ENCODE assay signal across 1 cellular context in the genomic region with DNA sequence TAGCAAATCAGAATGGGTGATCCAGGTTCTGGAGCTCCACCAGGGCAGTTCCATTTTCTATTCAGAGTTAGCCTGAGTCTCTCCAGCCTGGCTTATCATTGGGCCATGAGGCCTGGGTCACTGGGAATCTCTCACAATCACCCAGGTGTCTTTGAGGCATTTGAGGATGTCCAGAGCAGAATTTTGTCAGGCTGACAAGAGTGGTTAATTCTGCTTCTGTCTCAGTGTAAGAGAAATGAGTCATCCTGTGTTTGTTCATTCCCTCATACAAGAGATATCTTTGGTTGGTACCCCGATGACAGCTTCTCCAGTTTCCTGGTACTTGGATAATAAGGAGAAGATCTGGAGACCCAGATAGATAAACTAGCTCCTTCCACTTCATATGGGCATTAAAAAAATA.
TF ChIP-seq lines count a peak whose summit lies in the region.

No MANE protein-coding gene starts in this region.

TF ChIP-seq in K562, 482 proteins besides CTCF, POLR2A, EP300 and RAD21 (continued from another document):
- TF ChIP-seq MTA1 (IDR thresholded peaks at IDR 0.05; ENCODE audit: borderline replicate concordance), result no peak
- no peak for TF ChIP-seq PPARD (CRISPR knock-in tag; IDR thresholded peaks at IDR 0.05)
- no peak for TF ChIP-seq TAF15 (IDR thresholded peaks at IDR 0.05; ENCODE audit: low read depth, low read length)
- TF ChIP-seq HIVEP1 (CRISPR knock-in tag; IDR thresholded peaks at IDR 0.05), result no peak
- TF ChIP-seq CREM (IDR thresholded peaks at IDR 0.05; ENCODE audit: low read depth), result no peak
- TF ChIP-seq TAF9B (IDR thresholded peaks at IDR 0.05; ENCODE audit: partially characterized antibody), result no peak
- TF ChIP-seq NUFIP1 (IDR thresholded peaks at IDR 0.05; ENCODE audit: partially characterized antibody), result no peak
